ENCODE assay signal across 10 cellular contexts in genomic region chr3:59006791-59007517, GRCh38. TPM values are rescaled to one million over a fixed set of nuclear protein-coding genes. Genes with fewer than 3 reads are reported as not detected.
DNase-seq lines count a peak whose midpoint lies in the region; ATAC-seq and TF ChIP-seq lines count a peak whose summit lies in the region.
"Had no signal": no experiment of that assay in that cellular context is flagged by ENCODE, and none has a peak within 500 bp of the region (broad histone marks: within the 10 kb centered on the region; RNA-seq: fewer than 3 reads in every experiment).

No MANE protein-coding gene starts in this region.

- H3K27me3 ChIP-seq in SK-N-SH (ENCODE audit: insufficient read depth), result no peaks in the 10 kb centered on the region
- no peaks in the 10 kb centered on the region for H3K27me3 ChIP-seq in effector memory CD4-positive, alpha-beta T cell (replicated peaks; ENCODE audit: control insufficient read depth, insufficient read depth, low read length, poor library complexity, severe bottlenecking)
- H3K27me3 ChIP-seq: sigmoid colon had no signal

- TF ChIP-seq CTCF in SK-N-SH (IDR thresholded peaks at IDR 0.05), result no peak
- TF ChIP-seq CTCF in fibroblast of the aortic adventitia (IDR thresholded peaks at IDR 0.05; ENCODE audit: insufficient read depth, low read length), result no peak

- H3K36me3 ChIP-seq in SK-N-SH (replicated peaks in 1 of 2; ENCODE audit: control insufficient read depth in 1 of 2, insufficient read depth in 2 of 2, low read length in 1 of 2), result peaks cover 0 to 3% of the 10 kb centered on the region in 2 experiments
- H3K36me3 ChIP-seq in effector memory CD4-positive, alpha-beta T cell (ENCODE audit: control insufficient read depth, insufficient read depth, low read length), result no peaks in the 10 kb centered on the region
- H3K36me3 ChIP-seq: sigmoid colon had no signal

- H3K79me2 ChIP-seq in SK-N-SH (ENCODE audit: insufficient read depth), result no peaks in the 10 kb centered on the region

- no peaks in the 10 kb centered on the region for H3K9me3 ChIP-seq in SK-N-SH
- H3K9me3 ChIP-seq in effector memory CD4-positive, alpha-beta T cell (ENCODE audit: control insufficient read depth, low read length), result no peaks in the 10 kb centered on the region
- H3K9me3 ChIP-seq: sigmoid colon had no signal

- H4K20me1 ChIP-seq in SK-N-SH (ENCODE audit: insufficient read depth), result no peaks in the 10 kb centered on the region

- no peak overlapping the region; a peak in 1 of 4 replicates for H3K27ac ChIP-seq in SK-N-SH (ENCODE audit: low read depth in 2 of 2, low read length in 1 of 2)
- no peak overlapping the region for H3K27ac ChIP-seq in effector memory CD4-positive, alpha-beta T cell (ENCODE audit: insufficient read depth, low read length, poor library complexity, severe bottlenecking)
- H3K27ac ChIP-seq: sigmoid colon had no signal

- TF ChIP-seq RAD21 in SK-N-SH (IDR thresholded peaks at IDR 0.05; ENCODE audit: low read length), result no peak

- TF ChIP-seq EP300 in SK-N-SH (IDR thresholded peaks at IDR 0.05; ENCODE audit: borderline replicate concordance in 1 of 2, low read depth in 1 of 2, low read length in 1 of 2), result no peak

- 82% methylated on average over 4 of the region's 6 CpGs for WGBS in SK-N-SH (ENCODE audit: low lambda C conversion rate)

- H3F3A ChIP-seq in SK-N-SH (replicated peaks; ENCODE audit: insufficient read depth), result no peaks in the 10 kb centered on the region

- CTCF ChIA-PET in SK-N-SH (lab: Yijun Ruan, JAX), result interaction anchor here (1.6 to 1.7 kb wide), 2 partner anchors 12 to 205 kb away, joined by 4 to 5 read pairs; no protein-coding TSS in a partner anchor

- H2AFZ ChIP-seq in SK-N-SH (ENCODE audit: low read depth), result no peak overlapping the region

- DNase-seq in NCI-H345 (lab: John Stamatoyannopoulos, UW) (peak; percentile 1), NCI-H345 treated with DMSO at 0.1 percent for 48 hours (lab: John Stamatoyannopoulos, UW; ENCODE audit: unreplicated experiment) (no peak), SK-N-SH (no peak), fibroblast of the aortic adventitia (ENCODE audit: low read depth) (peak; percentile 76), skeletal muscle cell (ENCODE audit: low read depth) (peak; percentile 32)
- DNase-seq in effector memory CD4-positive, alpha-beta T cell, result no peak
- DNase-seq: activated T-cell treated with anti-CD3 and anti-CD28 coated beads, Interleukin-2, amount 50 U/mL, for 24 hours; sigmoid colon had no signal

- no peak overlapping the region for H3K4me2 ChIP-seq in SK-N-SH

- POLR2A ChIA-PET in SK-N-SH (lab: Yijun Ruan, JAX), result interaction anchor here (0.7 kb wide), 1 partner anchor 15 kb away, joined by 3 read pairs; no protein-coding TSS in a partner anchor

- H3K9ac ChIP-seq in SK-N-SH, result no peak overlapping the region

- no peaks in the 10 kb centered on the region for H3K9me2 ChIP-seq in SK-N-SH

- H3K4me3 ChIP-seq in SK-N-SH (ENCODE audit: low read depth in 2 of 2, low read length in 1 of 2), result no peak overlapping the region
- H3K4me3 ChIP-seq in fibroblast of the aortic adventitia (ENCODE audit: low read depth, low read length), result no peak overlapping the region
- no peak overlapping the region for H3K4me3 ChIP-seq in skeletal muscle cell (ENCODE audit: low read depth, low read length)
- H3K4me3 ChIP-seq in effector memory CD4-positive, alpha-beta T cell (ENCODE audit: insufficient read depth, low read depth, low read length, poor library complexity, severe bottlenecking), result no peak overlapping the region
- H3K4me3 ChIP-seq: sigmoid colon had no signal

- peaks cover 0 to 6% of the 10 kb centered on the region in 2 experiments; a peak in 1 of 4 replicates for H3K4me1 ChIP-seq in SK-N-SH (ENCODE audit: control insufficient read depth in 1 of 2, insufficient read depth in 2 of 2, low read depth in 1 of 2, low read length in 1 of 2)
- no peaks in the 10 kb centered on the region for H3K4me1 ChIP-seq in effector memory CD4-positive, alpha-beta T cell (ENCODE audit: control insufficient read depth, insufficient read depth, low read length, poor library complexity, severe bottlenecking)
- H3K4me1 ChIP-seq: sigmoid colon had no signal

- ATAC-seq in HG03280 (IDR thresholded peaks at IDR 0.05; ENCODE audit: unreplicated experiment), result no peak
- ATAC-seq in GM21390 (IDR thresholded peaks at IDR 0.05; ENCODE audit: unreplicated experiment), result no peak

TF ChIP-seq in SK-N-SH, 30 proteins besides CTCF, POLR2A, EP300 and RAD21:
- TF ChIP-seq SIN3A (IDR thresholded peaks at IDR 0.05; ENCODE audit: borderline replicate concordance, low read depth, low read length) (no peak), NFIC (IDR thresholded peaks at IDR 0.05; ENCODE audit: borderline replicate concordance) (peak; percentile 65), RXRA (IDR thresholded peaks at IDR 0.05; ENCODE audit: borderline replicate concordance, low read depth) (no peak), GATA2 (CRISPR knock-in tag; IDR thresholded peaks at IDR 0.05) (no peak), ZBTB33 (IDR thresholded peaks at IDR 0.05; ENCODE audit: borderline replicate concordance, low read depth) (no peak)
TF ChIP-seq in SK-N-SH: peak in this region for 1.

RNA-seq across cellular contexts. Expression of gene CFAP20DC, which starts 42.9 kb away (rescaled TPM):
- 1.8 and 1.9 TPM in 2 replicates for polyA plus RNA-seq in SK-N-SH (2012; rRNA removed)
- 2.2 and 2.4 TPM in 2 replicates for polyA plus RNA-seq in SK-N-SH (2012; cell fraction: cytosol; rRNA removed)
- polyA plus RNA-seq in SK-N-SH (2012; cell fraction: nucleus; rRNA removed), result 1.6 and 2.3 TPM in 2 replicates
- total RNA-seq in fibroblast of the aortic adventitia (ENCODE audit: low replicate concordance), result 1.3 and 7.3 TPM in 2 replicates

Comparison
In these comparisons a context has a peak if more than half of its experiments do, and no peak if none do; other contexts are left out.
1. DNase-seq: peak in NCI-H345 (single experiment), fibroblast of the aortic adventitia (single experiment) and skeletal muscle cell (single experiment); none in NCI-H345 treated with DMSO at 0.1 percent for 48 hours (single experiment), SK-N-SH (single experiment) and effector memory CD4-positive, alpha-beta T cell (0 of 3).